In the genomic region with DNA sequence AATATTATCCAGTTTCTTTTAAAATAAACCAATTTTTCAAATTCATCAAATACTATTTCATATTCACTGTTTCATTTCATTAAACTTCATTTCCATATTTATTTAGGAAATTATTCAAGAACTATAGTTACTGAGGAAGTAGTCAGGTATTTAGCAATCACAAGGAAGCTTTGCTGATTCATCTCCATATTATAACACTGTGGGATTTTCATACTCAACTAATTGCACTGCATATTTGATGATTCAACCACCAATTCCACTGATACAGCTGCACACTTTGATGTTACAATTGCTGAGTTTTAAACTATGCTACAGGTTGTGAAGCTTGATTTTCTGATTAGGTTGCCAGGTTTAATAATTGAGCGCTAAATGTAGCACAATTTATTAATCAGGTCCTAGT, we compare ENCODE assay signal across 1 cellular context.
TF ChIP-seq lines count a peak whose summit lies in the region.

No MANE protein-coding gene starts in this region.

TF ChIP-seq in IMR-90, 13 proteins besides CTCF, POLR2A, EP300 and RAD21 (continued from another document):
- TF ChIP-seq RCOR1 (IDR thresholded peaks at IDR 0.05; ENCODE audit: insufficient replicate concordance, low read length) (no peak), FOS (IDR thresholded peaks at IDR 0.05; ENCODE audit: low read depth, low read length) (no peak), RFX5 (IDR thresholded peaks at IDR 0.05; ENCODE audit: low read depth, low read length) (no peak)
- TF ChIP-seq, protein P1, sequence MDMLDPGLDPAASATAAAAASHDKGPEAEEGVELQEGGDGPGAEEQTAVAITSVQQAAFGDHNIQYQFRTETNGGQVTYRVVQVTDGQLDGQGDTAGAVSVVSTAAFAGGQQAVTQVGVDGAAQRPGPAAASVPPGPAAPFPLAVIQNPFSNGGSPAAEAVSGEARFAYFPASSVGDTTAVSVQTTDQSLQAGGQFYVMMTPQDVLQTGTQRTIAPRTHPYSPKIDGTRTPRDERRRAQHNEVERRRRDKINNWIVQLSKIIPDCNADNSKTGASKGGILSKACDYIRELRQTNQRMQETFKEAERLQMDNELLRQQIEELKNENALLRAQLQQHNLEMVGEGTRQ (IDR thresholded peaks at IDR 0.05; ENCODE audit: low read depth, low read length), result no peak
